ENCODE assay signal across 25 cellular contexts in the genomic region with DNA sequence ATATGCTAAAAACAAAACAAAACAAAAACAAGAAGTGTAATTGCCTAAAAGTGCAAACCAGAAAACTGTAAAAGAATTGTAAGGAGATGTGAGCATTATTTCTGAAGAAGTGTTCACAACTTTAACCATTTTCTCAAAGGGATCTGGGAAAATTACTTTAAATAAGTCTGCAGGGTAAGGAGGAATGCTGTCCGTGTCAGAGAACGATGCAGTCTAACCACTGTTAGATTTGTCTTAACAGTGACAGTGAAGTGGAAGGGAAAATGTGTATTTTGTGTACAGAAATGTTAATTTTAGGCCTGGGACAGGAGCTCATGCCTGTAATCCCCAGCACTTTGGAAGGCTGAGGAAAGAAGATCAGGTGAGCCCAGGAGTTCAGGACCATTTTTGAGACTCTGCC.
"Had no signal": no experiment of that assay in that cellular context is flagged by ENCODE, and none has a peak within 500 bp of the region (broad histone marks: within the 10 kb centered on the region; RNA-seq: fewer than 3 reads in every experiment).

No MANE protein-coding gene starts in this region.

- H3K36me3 ChIP-seq: colonic mucosa, gastrocnemius medialis, heart left ventricle, left ventricle myocardium inferior had no signal

- H3K4me3 ChIP-seq: colonic mucosa, gastrocnemius medialis, heart left ventricle, left ventricle myocardium inferior had no signal

- DNase-seq: activated CD4-positive, alpha-beta T cell treated with anti-CD3 and anti-CD28 coated beads for 1 hour; activated CD8-positive, alpha-beta memory T cell treated with anti-CD3 and anti-CD28 coated beads for 24 hours; activated effector memory CD4-positive, alpha-beta T cell treated with anti-CD3 and anti-CD28 coated beads, Interleukin-2, amount 50 U/mL, for 16 hours; activated T-cell treated with anti-CD3 and anti-CD28 coated beads, Interleukin-2, amount 50 U/mL, for 72 hours; amniotic stem cell; central memory CD4-positive, alpha-beta T cell; colonic mucosa; erythroblast; gastrocnemius medialis; heart left ventricle; immature natural killer cell; kidney glomerular epithelial cell; left ventricle myocardium inferior; mammary epithelial cell; occipital lobe; stimulated activated CD4-positive, alpha-beta T cell treated with anti-CD3 and anti-CD28 coated beads, Interleukin-12 subunit alpha, Interleukin-12 subunit beta, amount 100 ng/mL, for 4 hours; stimulated activated CD4-positive, alpha-beta T cell treated with anti-CD3 and anti-CD28 coated beads, Interleukin-1b, Interleukin-23, amount 100 ng/mL, for 48 hours; stimulated activated CD8-positive, alpha-beta memory T cell treated with anti-CD3 and anti-CD28 coated beads, Interleukin-4, amount 100 ng/mL, for 48 hours; stimulated activated naive CD4-positive, alpha-beta T cell; T-helper 2 cell; trophoblast cell had no signal

- H3K27ac ChIP-seq: colonic mucosa, gastrocnemius medialis, heart left ventricle, left ventricle myocardium inferior, VCaP had no signal

- H3K27ac Mint-ChIP-seq: activated naive CD4-positive, alpha-beta T cell treated with anti-CD3 and anti-CD28 coated beads, Interleukin-2, amount 50 U/mL, for 72 hours; activated T-cell treated with anti-CD3 and anti-CD28 coated beads, Interleukin-2, amount 50 U/mL, for 72 hours; brain; progenitor cell of endocrine pancreas had no signal

- H3K4me3 Mint-ChIP-seq: activated T-cell treated with anti-CD3 and anti-CD28 coated beads, Interleukin-2, amount 50 U/mL, for 72 hours; immature natural killer cell had no signal

- H3K27me3 ChIP-seq: colonic mucosa, gastrocnemius medialis, heart left ventricle had no signal

- H3K4me1 ChIP-seq: colonic mucosa had no signal

- H3K27me3 Mint-ChIP-seq: brain, progenitor cell of endocrine pancreas had no signal

- H3K9me3 ChIP-seq: colonic mucosa, gastrocnemius medialis, heart left ventricle, left ventricle myocardium inferior had no signal

- H3K9me3 Mint-ChIP-seq: activated naive CD4-positive, alpha-beta T cell treated with anti-CD3 and anti-CD28 coated beads, Interleukin-2, amount 50 U/mL, for 72 hours; activated T-cell treated with anti-CD3 and anti-CD28 coated beads, Interleukin-2, amount 50 U/mL, for 72 hours; brain; immature natural killer cell had no signal

- H3K36me3 Mint-ChIP-seq: activated naive CD4-positive, alpha-beta T cell treated with anti-CD3 and anti-CD28 coated beads, Interleukin-2, amount 50 U/mL, for 72 hours; brain; immature natural killer cell had no signal

- ATAC-seq: activated naive CD4-positive, alpha-beta T cell treated with anti-CD3 and anti-CD28 coated beads, Interleukin-2, amount 50 U/mL, for 72 hours; activated T-cell treated with anti-CD3 and anti-CD28 coated beads, Interleukin-2, amount 50 U/mL, for 72 hours; gastrocnemius medialis; heart left ventricle had no signal
